In the genomic region with DNA sequence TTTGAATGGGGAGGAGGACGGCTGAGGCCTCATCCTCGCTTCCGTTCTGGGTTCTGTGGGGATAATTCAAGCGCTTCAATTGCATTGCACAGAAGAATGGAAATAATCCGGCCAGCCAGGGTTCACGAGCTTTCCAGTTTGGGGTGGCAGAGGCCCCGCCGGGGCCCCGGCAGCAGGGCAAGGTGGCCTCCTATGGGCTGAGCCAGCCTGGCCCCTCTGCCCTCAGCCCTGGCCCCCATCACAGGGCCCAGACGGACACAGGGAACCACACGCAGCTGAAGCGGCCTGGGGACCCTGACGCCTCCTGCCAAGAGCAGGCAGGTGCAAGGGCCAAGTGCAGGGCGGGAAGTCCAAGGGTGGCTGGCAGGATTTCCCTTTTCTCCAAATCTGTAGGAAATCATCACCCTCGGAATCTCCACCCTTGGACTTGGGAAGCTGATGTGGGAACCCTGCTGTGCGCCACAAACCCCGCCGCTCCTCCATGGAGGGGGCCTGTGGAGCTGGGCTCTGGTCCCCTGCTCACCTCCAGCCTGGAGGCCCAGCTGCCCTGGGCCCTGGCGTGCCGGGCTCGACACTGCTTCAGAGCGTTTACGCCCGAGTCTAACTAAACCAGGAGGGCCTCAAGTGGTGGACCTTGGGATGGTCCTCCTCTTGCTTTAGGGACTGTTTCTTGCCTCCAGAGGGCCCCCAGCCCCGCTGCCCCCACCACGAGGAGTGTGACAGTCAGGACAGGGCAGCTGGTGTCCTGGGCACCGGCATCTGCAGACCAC, we compare ENCODE assay signal across 1 cellular context.
A peak's percentile ranks its signal among the peaks of the same experiment; 100 is the strongest.
TF ChIP-seq lines count a peak whose summit lies in the region.

No MANE protein-coding gene starts in this region.

TF ChIP-seq in HepG2, 621 proteins besides CTCF, POLR2A, EP300 and RAD21:
- TF ChIP-seq, protein P1, sequence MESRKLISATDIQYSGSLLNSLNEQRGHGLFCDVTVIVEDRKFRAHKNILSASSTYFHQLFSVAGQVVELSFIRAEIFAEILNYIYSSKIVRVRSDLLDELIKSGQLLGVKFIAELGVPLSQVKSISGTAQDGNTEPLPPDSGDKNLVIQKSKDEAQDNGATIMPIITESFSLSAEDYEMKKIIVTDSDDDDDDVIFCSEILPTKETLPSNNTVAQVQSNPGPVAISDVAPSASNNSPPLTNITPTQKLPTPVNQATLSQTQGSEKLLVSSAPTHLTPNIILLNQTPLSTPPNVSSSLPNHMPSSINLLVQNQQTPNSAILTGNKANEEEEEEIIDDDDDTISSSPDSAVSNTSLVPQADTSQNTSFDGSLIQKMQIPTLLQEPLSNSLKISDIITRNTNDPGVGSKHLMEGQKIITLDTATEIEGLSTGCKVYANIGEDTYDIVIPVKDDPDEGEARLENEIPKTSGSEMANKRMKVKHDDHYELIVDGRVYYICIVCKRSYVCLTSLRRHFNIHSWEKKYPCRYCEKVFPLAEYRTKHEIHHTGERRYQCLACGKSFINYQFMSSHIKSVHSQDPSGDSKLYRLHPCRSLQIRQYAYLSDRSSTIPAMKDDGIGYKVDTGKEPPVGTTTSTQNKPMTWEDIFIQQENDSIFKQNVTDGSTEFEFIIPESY (CRISPR knock-in tag; IDR thresholded peaks at IDR 0.05), result 0 out of 2 replicates have a peak, but pooled peaks have one; percentile 16
- TF ChIP-seq PRPF4 (IDR thresholded peaks at IDR 0.05; ENCODE audit: low read depth, low read length, poor library complexity, severe bottlenecking) (no peak), ARHGAP35 (CRISPR knock-in tag; IDR thresholded peaks at IDR 0.05; ENCODE audit: borderline replicate concordance) (no peak), AGO2 (optimal IDR thresholded peaks at IDR 0.05; ENCODE audit: low read depth, low read length) (peak; percentile 58), ZNF17 (CRISPR knock-in tag; IDR thresholded peaks at IDR 0.05) (no peak)
